18 cellular contexts compared by ENCODE assay signal in genomic region chr2:176125215-176126054, GRCh38. TPM values are rescaled to one million over a fixed set of nuclear protein-coding genes. Genes with fewer than 3 reads are reported as not detected.
DNase-seq lines count a peak whose midpoint lies in the region; ATAC-seq and TF ChIP-seq lines count a peak whose summit lies in the region.
"Had no signal": no experiment of that assay in that cellular context is flagged by ENCODE, and none has a peak within 500 bp of the region (broad histone marks: within the 10 kb centered on the region; RNA-seq: fewer than 3 reads in every experiment).

No MANE protein-coding gene starts in this region.

- H3K27ac Mint-ChIP-seq in activated naive CD4-positive, alpha-beta T cell treated with anti-CD3 and anti-CD28 coated beads, Interleukin-2, amount 10 ng/mL, durations not matched to agents 7 days and 5 days = peak overlapping the region; percentile 26
- no peak overlapping the region for H3K27ac Mint-ChIP-seq in activated naive CD4-positive, alpha-beta T cell treated with anti-CD3 and anti-CD28 coated beads, Interleukin-2, amount 50 U/mL, for 72 hours
- peak overlapping the region; percentile 11 for H3K27ac Mint-ChIP-seq in type B pancreatic cell
- H3K27ac Mint-ChIP-seq: activated naive CD4-positive, alpha-beta T cell treated with anti-CD3 and anti-CD28 coated beads, Interleukin-2, amount 50 U/mL, for 24 hours; immature natural killer cell; naive thymus-derived CD8-positive, alpha-beta T cell had no signal

- H3K4me3 Mint-ChIP-seq in activated naive CD4-positive, alpha-beta T cell treated with anti-CD3 and anti-CD28 coated beads, Interleukin-2, amount 10 ng/mL, durations not matched to agents 7 days and 5 days = no peak overlapping the region
- peak overlapping the region; percentile 10 for H3K4me3 Mint-ChIP-seq in type B pancreatic cell
- H3K4me3 Mint-ChIP-seq: activated T-cell treated with anti-CD3 and anti-CD28 coated beads, Interleukin-2, amount 50 U/mL, for 24 hours had no signal

- peaks cover 92% of the 10 kb centered on the region for H3K27me3 ChIP-seq in iPS-15b (ENCODE audit: control insufficient read depth, insufficient read depth, low read length)

- no peaks in the 10 kb centered on the region for H3K9me3 ChIP-seq in iPS-15b (ENCODE audit: control insufficient read depth, insufficient read depth, low read length)

- ATAC-seq in activated naive CD4-positive, alpha-beta T cell treated with anti-CD3 and anti-CD28 coated beads, Interleukin-2, amount 50 U/mL, for 72 hours = no peak
- ATAC-seq: naive thymus-derived CD8-positive, alpha-beta T cell; SK-N-SH treated with all-trans-retinoic acid at 6 μM for 48 hours had no signal

- no peak for TF ChIP-seq CTCF in type B pancreatic cell (conservative IDR thresholded peaks at IDR 0.05)

- CTCF ChIA-PET in activated naive CD4-positive, alpha-beta T cell treated with anti-CD3 and anti-CD28 coated beads, Interleukin-2, amount 10 ng/mL, durations not matched to agents 7 days and 5 days (lab: Charles Lee) = interaction anchor here (0.9 to 4.2 kb wide), 6 partner anchors 54 to 1023 kb away, joined by 3 to 25 read pairs (median 3); no protein-coding TSS in a partner anchor

- no peak for DNase-seq in activated naive CD4-positive, alpha-beta T cell treated with anti-CD3 and anti-CD28 coated beads, Interleukin-2, amount 10 ng/mL, durations not matched to agents 7 days and 5 days
- no peak for DNase-seq in activated naive CD4-positive, alpha-beta T cell treated with anti-CD3 and anti-CD28 coated beads, Interleukin-2, amount 50 U/mL, for 72 hours (ENCODE audit: low spot score in 2 of 2)
- DNase-seq in type B pancreatic cell (ENCODE audit: extremely low spot score, unreplicated experiment) (no peak), glomerular visceral epithelial cell (ENCODE audit: extremely low spot score) (no peak)
- no peak for DNase-seq in activated CD4-positive, alpha-beta T cell treated with anti-CD3 and anti-CD28 coated beads, Interleukin-2, amount 50 U/mL, for 48 hours
- DNase-seq: ACHN; activated CD4-positive, alpha-beta T cell treated with anti-CD3 and anti-CD28 coated beads, Interleukin-2, amount 50 U/mL, for 1 hour; activated T-cell treated with anti-CD3 and anti-CD28 coated beads, Interleukin-2, amount 50 U/mL, for 24 hours; cortex of kidney; DMS79; immature natural killer cell; naive thymus-derived CD8-positive, alpha-beta T cell; NCI-H187; NCI-H524 treated with DMSO at 0.1 percent for 48 hours had no signal

- H3K4me1 ChIP-seq in iPS-15b (ENCODE audit: control insufficient read depth, insufficient read depth, low read length) = peaks cover 2% of the 10 kb centered on the region

- no peaks in the 10 kb centered on the region for H3K9me3 Mint-ChIP-seq in activated naive CD4-positive, alpha-beta T cell treated with anti-CD3 and anti-CD28 coated beads, Interleukin-2, amount 10 ng/mL, durations not matched to agents 7 days and 5 days
- no peaks in the 10 kb centered on the region for H3K9me3 Mint-ChIP-seq in activated naive CD4-positive, alpha-beta T cell treated with anti-CD3 and anti-CD28 coated beads, Interleukin-2, amount 50 U/mL, for 72 hours
- H3K9me3 Mint-ChIP-seq in type B pancreatic cell = no peaks in the 10 kb centered on the region
- H3K9me3 Mint-ChIP-seq: activated naive CD4-positive, alpha-beta T cell treated with anti-CD3 and anti-CD28 coated beads, Interleukin-2, amount 50 U/mL, for 24 hours; activated T-cell treated with anti-CD3 and anti-CD28 coated beads, Interleukin-2, amount 50 U/mL, for 24 hours had no signal

- peak overlapping the region; percentile 5 for H3K4me3 ChIP-seq in iPS-15b (ENCODE audit: low read depth, low read length)

- H3K36me3 ChIP-seq in iPS-15b (ENCODE audit: control insufficient read depth, insufficient read depth, low read length) = no peaks in the 10 kb centered on the region

- H3K4me1 Mint-ChIP-seq in activated naive CD4-positive, alpha-beta T cell treated with anti-CD3 and anti-CD28 coated beads, Interleukin-2, amount 10 ng/mL, durations not matched to agents 7 days and 5 days = peaks cover 14% of the 10 kb centered on the region
- peaks cover 18% of the 10 kb centered on the region for H3K4me1 Mint-ChIP-seq in type B pancreatic cell (ENCODE audit: unreplicated experiment)

- peaks cover 5% of the 10 kb centered on the region for H3K36me3 Mint-ChIP-seq in activated naive CD4-positive, alpha-beta T cell treated with anti-CD3 and anti-CD28 coated beads, Interleukin-2, amount 10 ng/mL, durations not matched to agents 7 days and 5 days
- H3K36me3 Mint-ChIP-seq in activated naive CD4-positive, alpha-beta T cell treated with anti-CD3 and anti-CD28 coated beads, Interleukin-2, amount 50 U/mL, for 72 hours = peaks cover 0 to 15% of the 10 kb centered on the region in 2 donors
- H3K36me3 Mint-ChIP-seq in type B pancreatic cell = no peaks in the 10 kb centered on the region
- H3K36me3 Mint-ChIP-seq: activated naive CD4-positive, alpha-beta T cell treated with anti-CD3 and anti-CD28 coated beads, Interleukin-2, amount 50 U/mL, for 24 hours; immature natural killer cell had no signal

- no peak overlapping the region for H3K9ac ChIP-seq in iPS-15b (ENCODE audit: low read depth, low read length)

- peaks cover 95% of the 10 kb centered on the region for H3K27me3 Mint-ChIP-seq in activated naive CD4-positive, alpha-beta T cell treated with anti-CD3 and anti-CD28 coated beads, Interleukin-2, amount 10 ng/mL, durations not matched to agents 7 days and 5 days
- peaks cover 83% of the 10 kb centered on the region for H3K27me3 Mint-ChIP-seq in type B pancreatic cell

RNA-seq across cellular contexts. Expression of gene HOXD9, which starts 2.9 kb away (rescaled TPM):
- total RNA-seq in activated naive CD4-positive, alpha-beta T cell treated with anti-CD3 and anti-CD28 coated beads, Interleukin-2, amount 50 U/mL, for 72 hours = not detected
- total RNA-seq in type B pancreatic cell (ENCODE audit: low replicate concordance) = 0.19 and 1.5 TPM in 2 replicates
- total RNA-seq: naive thymus-derived CD8-positive, alpha-beta T cell had no signal

RNA-seq across cellular contexts. Expression of gene HOXD8, which starts 4.1 kb away (rescaled TPM):
- not detected for total RNA-seq in activated naive CD4-positive, alpha-beta T cell treated with anti-CD3 and anti-CD28 coated beads, Interleukin-2, amount 50 U/mL, for 72 hours
- total RNA-seq in type B pancreatic cell (ENCODE audit: low replicate concordance) = 2.8 TPM in 1 of 2 replicates, not detected in the other
- total RNA-seq: naive thymus-derived CD8-positive, alpha-beta T cell had no signal

RNA-seq across cellular contexts. Expression of gene HOXD10, which starts 8.9 kb away (rescaled TPM):
- total RNA-seq in activated naive CD4-positive, alpha-beta T cell treated with anti-CD3 and anti-CD28 coated beads, Interleukin-2, amount 50 U/mL, for 72 hours = not detected
- 0.19 and 0.56 TPM in 2 replicates for total RNA-seq in type B pancreatic cell (ENCODE audit: low replicate concordance)
- total RNA-seq: naive thymus-derived CD8-positive, alpha-beta T cell had no signal

RNA-seq across cellular contexts. Expression of gene HOXD11, which starts 18.4 kb away (rescaled TPM):
- not detected for total RNA-seq in activated naive CD4-positive, alpha-beta T cell treated with anti-CD3 and anti-CD28 coated beads, Interleukin-2, amount 50 U/mL, for 72 hours
- 0.21 and 1.1 TPM in 2 replicates for total RNA-seq in type B pancreatic cell (ENCODE audit: low replicate concordance)
- total RNA-seq: lung microvascular endothelial cell; naive thymus-derived CD8-positive, alpha-beta T cell had no signal

RNA-seq across cellular contexts. Expression of gene HOXD12, which starts 25.8 kb away (rescaled TPM):
- total RNA-seq in activated naive CD4-positive, alpha-beta T cell treated with anti-CD3 and anti-CD28 coated beads, Interleukin-2, amount 50 U/mL, for 72 hours = not detected
- not detected in 2 replicates for total RNA-seq in type B pancreatic cell (ENCODE audit: low replicate concordance)
- total RNA-seq: lung microvascular endothelial cell; naive thymus-derived CD8-positive, alpha-beta T cell had no signal

Comparison
In these comparisons a context has a peak if more than half of its experiments do, and no peak if none do; other contexts are left out.
1. H3K27ac Mint-ChIP-seq: peak in activated naive CD4-positive, alpha-beta T cell treated with anti-CD3 and anti-CD28 coated beads, Interleukin-2, amount 10 ng/mL, durations not matched to agents 7 days and 5 days (single experiment) and type B pancreatic cell (single experiment); none in activated naive CD4-positive, alpha-beta T cell treated with anti-CD3 and anti-CD28 coated beads, Interleukin-2, amount 50 U/mL, for 72 hours (0 of 2).